In genomic region chr2:42767080-42767898, GRCh38 we compare ENCODE assay signal across 1 cellular context.
TF ChIP-seq lines count a peak whose summit lies in the region.

No MANE protein-coding gene starts in this region.

TF ChIP-seq in IMR-90, 13 proteins besides CTCF, POLR2A, EP300 and RAD21:
- TF ChIP-seq SMC3 (IDR thresholded peaks at IDR 0.05; ENCODE audit: low read depth, low read length) (no peak), NFE2L2 (IDR thresholded peaks at IDR 0.05; ENCODE audit: low read depth, low read length) (no peak), MXI1 (IDR thresholded peaks at IDR 0.05; ENCODE audit: borderline replicate concordance, low read depth, low read length) (no peak), RCOR1 (IDR thresholded peaks at IDR 0.05; ENCODE audit: insufficient replicate concordance, low read length) (no peak), CEBPB (IDR thresholded peaks at IDR 0.05; ENCODE audit: low read depth, low read length) (no peak), MAZ (IDR thresholded peaks at IDR 0.05; ENCODE audit: borderline replicate concordance, low read depth, low read length) (no peak), CHD1 (IDR thresholded peaks at IDR 0.05; ENCODE audit: low read depth, low read length) (no peak), BHLHE40 (IDR thresholded peaks at IDR 0.05; ENCODE audit: low read depth, low read length) (no peak), MAFK (IDR thresholded peaks at IDR 0.05; ENCODE audit: low read depth, low read length) (no peak), RFX5 (IDR thresholded peaks at IDR 0.05; ENCODE audit: low read depth, low read length) (no peak), FOS (IDR thresholded peaks at IDR 0.05; ENCODE audit: low read depth, low read length) (no peak)
- TF ChIP-seq, protein P1, sequence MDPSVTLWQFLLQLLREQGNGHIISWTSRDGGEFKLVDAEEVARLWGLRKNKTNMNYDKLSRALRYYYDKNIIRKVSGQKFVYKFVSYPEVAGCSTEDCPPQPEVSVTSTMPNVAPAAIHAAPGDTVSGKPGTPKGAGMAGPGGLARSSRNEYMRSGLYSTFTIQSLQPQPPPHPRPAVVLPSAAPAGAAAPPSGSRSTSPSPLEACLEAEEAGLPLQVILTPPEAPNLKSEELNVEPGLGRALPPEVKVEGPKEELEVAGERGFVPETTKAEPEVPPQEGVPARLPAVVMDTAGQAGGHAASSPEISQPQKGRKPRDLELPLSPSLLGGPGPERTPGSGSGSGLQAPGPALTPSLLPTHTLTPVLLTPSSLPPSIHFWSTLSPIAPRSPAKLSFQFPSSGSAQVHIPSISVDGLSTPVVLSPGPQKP (IDR thresholded peaks at IDR 0.05; ENCODE audit: borderline replicate concordance, low read depth, low read length) = no peak
TF ChIP-seq in IMR-90: peak in this region for 0.
